ENCODE assay signal across 20 cellular contexts in the genomic region with DNA sequence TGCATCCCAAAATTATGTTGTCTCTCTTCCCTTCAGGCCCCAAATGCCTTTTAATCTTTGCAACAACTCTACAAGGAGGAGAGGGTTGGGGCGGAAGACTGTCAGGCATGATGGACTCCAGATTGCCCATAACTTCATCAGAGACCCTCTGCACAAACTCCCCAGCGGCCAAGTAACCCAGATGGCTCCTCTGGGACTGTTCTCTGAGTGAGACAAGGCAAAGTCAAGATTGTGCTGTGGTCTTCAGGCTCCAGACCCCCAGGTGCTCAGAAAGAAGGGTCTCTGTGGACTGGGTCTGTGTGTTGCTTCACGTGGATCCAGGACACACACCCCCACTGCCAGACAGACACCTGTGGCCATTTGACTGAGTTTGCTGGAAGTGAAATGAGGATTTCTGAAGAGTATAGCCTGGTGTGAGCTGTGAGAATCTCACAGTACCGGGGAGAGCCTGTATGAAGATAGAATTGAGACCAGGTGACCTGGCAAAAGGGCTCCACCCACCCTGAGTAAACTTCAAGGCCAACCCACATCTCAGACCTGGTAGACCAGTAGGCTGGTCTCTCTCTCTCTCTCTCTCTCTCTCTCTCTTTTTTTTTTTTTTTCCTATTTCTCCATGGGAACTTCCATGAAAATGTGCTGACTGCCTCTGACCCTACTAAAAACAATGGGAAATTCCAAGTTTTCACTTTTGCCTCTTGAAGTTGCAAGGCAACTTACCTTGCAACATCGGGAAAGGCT.
DNase-seq lines count a peak whose midpoint lies in the region; ATAC-seq, FAIRE-seq and TF ChIP-seq lines count a peak whose summit lies in the region.
"Had no signal": no experiment of that assay in that cellular context is flagged by ENCODE, and none has a peak within 500 bp of the region (broad histone marks: within the 10 kb centered on the region; RNA-seq: fewer than 3 reads in every experiment).

No MANE protein-coding gene starts in this region.

- H3K9me3 ChIP-seq in A549 (no peaks in the 10 kb centered on the region), PC-9 (ENCODE audit: insufficient read depth, low read depth) (no peaks in the 10 kb centered on the region), mucosa of stomach (ENCODE audit: control insufficient read depth, low read length) (no peaks in the 10 kb centered on the region)
- H3K9me3 ChIP-seq in CD8-positive, alpha-beta T cell (ENCODE audit: low read length), result no peaks in the 10 kb centered on the region

- H3K4me3 Mint-ChIP-seq in CD8-positive, alpha-beta T cell, result no peak overlapping the region
- H3K4me3 Mint-ChIP-seq: activated CD4-positive, alpha-beta T cell treated with anti-CD3 and anti-CD28 coated beads, Interleukin-2, amount 10 ng/mL, durations not matched to agents 7 days and 5 days; CD4-positive, CD25-positive, alpha-beta regulatory T cell had no signal

- TF ChIP-seq POLR2A in A549 (IDR thresholded peaks at IDR 0.05; ENCODE audit: low read length), result no peak

- no peak overlapping the region for H3K27ac Mint-ChIP-seq in CD8-positive, alpha-beta T cell
- H3K27ac Mint-ChIP-seq: activated CD4-positive, alpha-beta T cell treated with anti-CD3 and anti-CD28 coated beads, Interleukin-2, amount 10 ng/mL, durations not matched to agents 7 days and 5 days; CD4-positive, CD25-positive, alpha-beta regulatory T cell had no signal

- POLR2A ChIA-PET in A549 (lab: Yijun Ruan, JAX) (interaction anchor here (0.6 kb wide), 1 partner anchor 1352 kb away, joined by 5 read pairs; no protein-coding TSS in a partner anchor), PC-9 (lab: Charles Lee; ENCODE audit: unreplicated experiment) (no interaction called here)
- POLR2A ChIA-PET in CD8-positive, alpha-beta T cell (lab: Charles Lee), result no interaction called here

- H3K4me3 ChIP-seq in A549, result no peak overlapping the region
- no peak overlapping the region for H3K4me3 ChIP-seq in PC-9
- no peak overlapping the region for H3K4me3 ChIP-seq in mucosa of stomach (ENCODE audit: low read length)
- no peak overlapping the region for H3K4me3 ChIP-seq in CD8-positive, alpha-beta T cell (ENCODE audit: low read depth, low read length)
- H3K4me3 ChIP-seq: SJCRH30 had no signal

- WGBS in A549 (ENCODE audit: missing lambda C conversion rate), result 79% methylated on average over 5 of the region's 5 CpGs

- no peaks in the 10 kb centered on the region for H3K36me3 Mint-ChIP-seq in CD8-positive, alpha-beta T cell
- H3K36me3 Mint-ChIP-seq: CD4-positive, CD25-positive, alpha-beta regulatory T cell had no signal

- peaks cover 94% of the 10 kb centered on the region for H3K79me2 ChIP-seq in PC-9 (ENCODE audit: low read depth)

- H3F3A ChIP-seq in PC-9 (ENCODE audit: insufficient read depth, low read depth), result peaks cover 41% of the 10 kb centered on the region; the same call in 1 of the 2 replicates

- FAIRE-seq in A549 (lab: Jason Lieb, UNC), result no peak
- FAIRE-seq: A204.1 had no signal

- no peaks in the 10 kb centered on the region for H3K36me3 ChIP-seq in PC-9 (ENCODE audit: low read depth)
- no peaks in the 10 kb centered on the region for H3K36me3 ChIP-seq in mucosa of stomach (ENCODE audit: control insufficient read depth, insufficient read depth, low read length)
- no peaks in the 10 kb centered on the region for H3K36me3 ChIP-seq in CD8-positive, alpha-beta T cell (ENCODE audit: insufficient read depth, low read length)
- H3K36me3 ChIP-seq: SJCRH30 had no signal

- H3K27ac ChIP-seq in A549 (peak overlapping the region; percentile 3 to 37; a peak in 3 of 6 replicates), PC-9 (peak overlapping the region; percentile 69), foreskin keratinocyte (no peak overlapping the region)
- no peak overlapping the region for H3K27ac ChIP-seq in CD8-positive, alpha-beta T cell (ENCODE audit: low read depth, low read length)
- H3K27ac ChIP-seq: SJCRH30 had no signal

- no peak for TF ChIP-seq EP300 in A549 (IDR thresholded peaks at IDR 0.05)

- no peak overlapping the region for H2AFZ ChIP-seq in PC-9

- BruUV-seq in PC-9 (replicated peaks; lab: Mats Ljungman, UMichigan), result no TSS peak

- no peaks in the 10 kb centered on the region for H3K27me3 ChIP-seq in PC-9 (ENCODE audit: insufficient read depth, low read depth)
- H3K27me3 ChIP-seq in foreskin keratinocyte, result no peaks in the 10 kb centered on the region
- no peaks in the 10 kb centered on the region for H3K27me3 ChIP-seq in mucosa of stomach (ENCODE audit: control insufficient read depth, insufficient read depth, low read length)
- H3K27me3 ChIP-seq in CD8-positive, alpha-beta T cell (ENCODE audit: insufficient read depth, low read length), result no peaks in the 10 kb centered on the region
- H3K27me3 ChIP-seq: SJCRH30 had no signal

- H3K9ac ChIP-seq in mucosa of stomach (ENCODE audit: low read length), result peak overlapping the region; percentile 43

- peaks cover 16% of the 10 kb centered on the region for H3K27me3 Mint-ChIP-seq in CD8-positive, alpha-beta T cell (ENCODE audit: low read depth)

- H3K4me2 ChIP-seq in A549 (peak overlapping the region; percentile 20), PC-9 (peak overlapping the region; percentile 52)

- DNase-seq in A549 (ENCODE audit: low read depth in 1 of 2, low spot score in 1 of 2) (peak in 1 of 2 experiments; percentile 55), PC-9 (peak; percentile 23 to 60), foreskin keratinocyte (no peak), COLO668 (lab: John Stamatoyannopoulos, UW; ENCODE audit: unreplicated experiment) (no peak)
- no peak for DNase-seq in CD8-positive, alpha-beta T cell
- DNase-seq: activated CD4-positive, alpha-beta T cell treated with anti-CD3 and anti-CD28 coated beads, Interleukin-2, amount 10 ng/mL, durations not matched to agents 7 days and 5 days; activated naive CD4-positive, alpha-beta T cell treated with Interleukin-2 at 50 U/mL for 16 hours; CD4-positive, CD25-positive, alpha-beta regulatory T cell; EL; hippocampal formation; IMR-90; MV-4-11; NCI-H2029 treated with DMSO at 0.1 percent for 48 hours; NCI-H510A treated with DMSO at 0.1 percent for 48 hours; SJCRH30 had no signal

- H4K20me1 ChIP-seq in PC-9 (ENCODE audit: insufficient read depth), result no peaks in the 10 kb centered on the region

- TF ChIP-seq RAD21 in A549 (conservative IDR thresholded peaks at IDR 0.05 in 1 of 2, IDR thresholded peaks at IDR 0.05 in 1 of 2), result no peak

- CTCF ChIA-PET in A549 (lab: Yijun Ruan, JAX), result interaction anchor here (1.1 to 1.5 kb wide), 2 partner anchors 25 to 445 kb away, joined by 3 read pairs; no protein-coding TSS in a partner anchor
- CTCF ChIA-PET in PC-9 (lab: Charles Lee), result no interaction called here
- CTCF ChIA-PET in CD8-positive, alpha-beta T cell (lab: Charles Lee), result no interaction called here

- H3K4me1 ChIP-seq in A549, result peaks cover 71% of the 10 kb centered on the region
- H3K4me1 ChIP-seq in PC-9 (replicated peaks; ENCODE audit: insufficient read depth), result peaks cover 50% of the 10 kb centered on the region
- no peaks in the 10 kb centered on the region for H3K4me1 ChIP-seq in foreskin keratinocyte
- H3K4me1 ChIP-seq in mucosa of stomach (ENCODE audit: control insufficient read depth, insufficient read depth, low read length), result peaks cover 82% of the 10 kb centered on the region
- H3K4me1 ChIP-seq in CD8-positive, alpha-beta T cell (ENCODE audit: insufficient read depth, low read length), result no peaks in the 10 kb centered on the region

- intact Hi-C loops in PC-9 (cut with micrococcal nuclease; ENCODE audit: unreplicated experiment), result no loop called here
- intact Hi-C loops in CD8-positive, alpha-beta T cell (cut with DNase I, micrococcal nuclease), result no loop called here

- no peaks in the 10 kb centered on the region for H3K4me1 Mint-ChIP-seq in CD8-positive, alpha-beta T cell (ENCODE audit: low read depth)
- H3K4me1 Mint-ChIP-seq: activated CD4-positive, alpha-beta T cell treated with anti-CD3 and anti-CD28 coated beads, Interleukin-2, amount 10 ng/mL, durations not matched to agents 7 days and 5 days; CD4-positive, CD25-positive, alpha-beta regulatory T cell had no signal

- no peaks in the 10 kb centered on the region for H3K9me2 ChIP-seq in PC-9 (ENCODE audit: insufficient read depth)

- TF ChIP-seq CTCF in A549 (IDR thresholded peaks at IDR 0.05) (no peak), PC-9 (conservative IDR thresholded peaks at IDR 0.05) (no peak), foreskin keratinocyte (conservative IDR thresholded peaks at IDR 0.05) (no peak)
- TF ChIP-seq CTCF in CD8-positive, alpha-beta T cell (IDR thresholded peaks at IDR 0.05), result no peak

- peak; percentile 75 to 77 for ATAC-seq in A549
- peak; percentile 39 for ATAC-seq in foreskin keratinocyte
- no peak for ATAC-seq in GM18867 (IDR thresholded peaks at IDR 0.05; ENCODE audit: unreplicated experiment)
- no peak for ATAC-seq in GM21723 (IDR thresholded peaks at IDR 0.05; ENCODE audit: unreplicated experiment)
- no peak for ATAC-seq in CD8-positive, alpha-beta T cell
- ATAC-seq: left lobe of liver had no signal

- H3K9me3 Mint-ChIP-seq in CD8-positive, alpha-beta T cell, result peaks cover 7% of the 10 kb centered on the region

TF ChIP-seq in A549, 52 proteins besides CTCF, POLR2A, EP300 and RAD21 (continues in another document):
- TF ChIP-seq HEYL (CRISPR knock-in tag; IDR thresholded peaks at IDR 0.05), result no peak
- no peak for TF ChIP-seq CBX8 (IDR thresholded peaks at IDR 0.05)
- no peak for TF ChIP-seq KDM1A (IDR thresholded peaks at IDR 0.05; ENCODE audit: low read depth)
- TF ChIP-seq FOSL2 (IDR thresholded peaks at IDR 0.05), result no peak
- no peak for TF ChIP-seq FOSL2 (CRISPR knock-in tag; IDR thresholded peaks at IDR 0.05)
- no peak for TF ChIP-seq CHD2 (IDR thresholded peaks at IDR 0.05; ENCODE audit: low read length, partially characterized antibody)
- no peak for TF ChIP-seq EHMT2 (IDR thresholded peaks at IDR 0.05; ENCODE audit: low read depth)
- TF ChIP-seq PHF8 (IDR thresholded peaks at IDR 0.05; ENCODE audit: borderline replicate concordance, low read depth), result no peak
- no peak for TF ChIP-seq ZFP36 (IDR thresholded peaks at IDR 0.05; ENCODE audit: borderline replicate concordance, partially characterized antibody)
- no peak for TF ChIP-seq KDM5A (IDR thresholded peaks at IDR 0.05)
- TF ChIP-seq, protein P1, sequence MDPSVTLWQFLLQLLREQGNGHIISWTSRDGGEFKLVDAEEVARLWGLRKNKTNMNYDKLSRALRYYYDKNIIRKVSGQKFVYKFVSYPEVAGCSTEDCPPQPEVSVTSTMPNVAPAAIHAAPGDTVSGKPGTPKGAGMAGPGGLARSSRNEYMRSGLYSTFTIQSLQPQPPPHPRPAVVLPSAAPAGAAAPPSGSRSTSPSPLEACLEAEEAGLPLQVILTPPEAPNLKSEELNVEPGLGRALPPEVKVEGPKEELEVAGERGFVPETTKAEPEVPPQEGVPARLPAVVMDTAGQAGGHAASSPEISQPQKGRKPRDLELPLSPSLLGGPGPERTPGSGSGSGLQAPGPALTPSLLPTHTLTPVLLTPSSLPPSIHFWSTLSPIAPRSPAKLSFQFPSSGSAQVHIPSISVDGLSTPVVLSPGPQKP (IDR thresholded peaks at IDR 0.05; ENCODE audit: low read depth, low read length), result no peak

Comparison
In these comparisons a context has a peak if more than half of its experiments do, and no peak if none do; other contexts are left out.
1. ATAC-seq: peak in A549 (2 of 2) and foreskin keratinocyte (single experiment); none in GM18867 (single experiment), GM21723 (single experiment) and CD8-positive, alpha-beta T cell (single experiment).
2. DNase-seq: peak in PC-9 (2 of 2); none in foreskin keratinocyte (0 of 2), CD8-positive, alpha-beta T cell (0 of 7) and COLO668 (single experiment).
3. H3K27ac ChIP-seq: peak in A549 (2 of 2) and PC-9 (single experiment); none in foreskin keratinocyte (single experiment) and CD8-positive, alpha-beta T cell (single experiment).